8 cellular contexts compared by ENCODE assay signal in the genomic region with DNA sequence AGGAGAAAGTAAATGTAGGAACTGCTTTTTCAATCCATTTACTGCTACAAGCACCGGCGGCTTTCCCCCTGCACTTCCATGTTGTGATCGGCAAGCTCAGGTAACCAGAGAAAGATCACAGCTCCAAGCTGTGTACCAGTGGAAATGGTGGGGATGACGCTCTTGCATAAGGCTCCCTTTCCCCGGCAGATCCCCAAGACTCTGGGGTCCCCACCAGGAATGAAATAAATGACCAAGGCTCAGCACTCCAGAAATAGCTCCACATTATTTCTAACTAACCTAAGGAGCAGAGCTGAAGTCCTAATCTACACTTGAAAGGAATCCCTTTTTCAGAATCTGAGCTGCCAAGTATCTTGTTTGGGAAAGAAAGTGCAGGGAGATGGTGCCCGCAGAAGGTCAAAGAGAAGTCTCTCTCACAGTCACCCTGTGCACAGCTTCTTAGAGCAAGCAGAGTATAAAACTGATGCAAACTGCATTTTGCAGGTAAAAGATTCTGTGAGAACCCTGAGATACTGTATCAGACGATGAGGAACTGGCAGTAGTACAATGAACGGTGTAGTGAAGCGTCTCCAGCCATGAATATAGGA. TPM values are rescaled to one million over a fixed set of nuclear protein-coding genes. Genes with fewer than 3 reads are reported as not detected.
DNase-seq lines count a peak whose midpoint lies in the region; ATAC-seq, FAIRE-seq and TF ChIP-seq lines count a peak whose summit lies in the region.

No MANE protein-coding gene starts in this region.

- H2AFZ ChIP-seq in IMR-90 (replicated peaks; ENCODE audit: low read length, poor library complexity), result peak overlapping the region; percentile 99
- H2AFZ ChIP-seq in GM12878 (ENCODE audit: control insufficient read depth, low read depth, low read length), result no peak overlapping the region

- CTCF ChIA-PET in IMR-90 (lab: Yijun Ruan, JAX) (interaction anchor here (0.7 to 1.7 kb wide), 7 partner anchors 9 to 120 kb away, joined by 3 to 5 read pairs (median 3); partner anchors contain the start of gene SLC25A19), GM12878 (lab: Yijun Ruan, JAX) (interaction anchor here (0.6 to 7.3 kb wide), 20 partner anchors 8 to 433 kb away, joined by 3 to 69 read pairs (median 4); partner anchors contain the start of genes GRB2, MIF4GD and SLC25A19)

- H3K79me2 ChIP-seq in GM12878 (ENCODE audit: control insufficient read depth, insufficient read depth, low read length) (peaks cover 96% of the 10 kb centered on the region), mesendoderm (ENCODE audit: control insufficient read depth, insufficient read depth, low read length) (peaks cover 64% of the 10 kb centered on the region)

- H3K18ac ChIP-seq in IMR-90 (ENCODE audit: low read depth, low read length) (no peak overlapping the region), mesendoderm (ENCODE audit: low read length) (no peak overlapping the region)

- no peak for FAIRE-seq in GM12878 (lab: Jason Lieb, UNC)

- H3K27ac ChIP-seq in IMR-90 (ENCODE audit: insufficient read depth, low read length) (peak overlapping the region; percentile 80), GM12878 (ENCODE audit: control insufficient read depth, insufficient read depth) (peak overlapping the region; percentile 57), mesendoderm (ENCODE audit: low read depth, low read length) (peak overlapping the region; percentile 86)

- no peaks in the 10 kb centered on the region for H3K27me3 ChIP-seq in IMR-90 (ENCODE audit: control insufficient read depth, insufficient read depth, low read length)
- H3K27me3 ChIP-seq in GM12878 (replicated peaks in 1 of 2; ENCODE audit: control insufficient read depth in 2 of 2, insufficient read depth in 2 of 2, low read length in 1 of 2), result no peaks in the 10 kb centered on the region
- no peaks in the 10 kb centered on the region for H3K27me3 ChIP-seq in mesendoderm (ENCODE audit: insufficient read depth, low read length, poor library complexity)

- H2BK15ac ChIP-seq in IMR-90 (ENCODE audit: low read depth, low read length) (no peak overlapping the region), mesendoderm (replicated peaks; ENCODE audit: low read depth) (no peak overlapping the region)

- H2BK120ac ChIP-seq in IMR-90 (ENCODE audit: low read depth, low read length) (peak overlapping the region; percentile 56), mesendoderm (ENCODE audit: low read depth, low read length) (no peak overlapping the region)

- peak overlapping the region; percentile 97 for H3K14ac ChIP-seq in IMR-90 (replicated peaks; ENCODE audit: low read depth, low read length)

- in situ Hi-C loops in IMR-90 (cut with MboI; ENCODE audit: low sequenced_read_pairs), result no loop called here
- in situ Hi-C loops in GM12878 (cut with MboI), result no loop called here

- H4K20me1 ChIP-seq in IMR-90 (ENCODE audit: insufficient read depth, low read length) (peaks cover 55% of the 10 kb centered on the region), GM12878 (ENCODE audit: control insufficient read depth, insufficient read depth) (peaks cover 30% of the 10 kb centered on the region; the same call in 1 of the 2 replicates)

- H3K4ac ChIP-seq in IMR-90 (ENCODE audit: low read depth, low read length) (peak overlapping the region; percentile 95), mesendoderm (ENCODE audit: low read depth, low read length) (no peak overlapping the region)

- H3K9me1 ChIP-seq in IMR-90 (ENCODE audit: insufficient read depth, low read length), result no peaks in the 10 kb centered on the region

- H4K91ac ChIP-seq in IMR-90 (ENCODE audit: insufficient read depth, low read depth, low read length), result peak overlapping the region; percentile 91; the same call in 1 of the 2 replicates

- H3K79me1 ChIP-seq in IMR-90 (ENCODE audit: low read depth in 1 of 2, low read length in 2 of 2) (peaks cover 5 to 68% of the 10 kb centered on the region in 2 experiments), mesendoderm (ENCODE audit: low read length) (peaks cover 16% of the 10 kb centered on the region)

- H4K8ac ChIP-seq in IMR-90 (ENCODE audit: low read depth in 2 of 2, low read length in 2 of 2) (peak overlapping the region; percentile 57 to 88), mesendoderm (ENCODE audit: low read depth, low read length) (no peak overlapping the region)

- no peak for TF ChIP-seq RAD21 in IMR-90 (IDR thresholded peaks at IDR 0.05; ENCODE audit: low read length)
- no peak for TF ChIP-seq RAD21 in GM12878 (IDR thresholded peaks at IDR 0.05; ENCODE audit: insufficient read depth, low read depth, low read length)

- H3K4me1 ChIP-seq in IMR-90 (ENCODE audit: control insufficient read depth, insufficient read depth, low read length) (no peaks in the 10 kb centered on the region; the same call in 1 of the 2 replicates), GM12878 (ENCODE audit: control insufficient read depth, insufficient read depth, low read length) (peaks cover 24% of the 10 kb centered on the region), mesendoderm (ENCODE audit: control insufficient read depth, low read depth, low read length) (peaks cover 3% of the 10 kb centered on the region)

- H3K9me3 ChIP-seq in IMR-90 (ENCODE audit: control insufficient read depth, insufficient read depth, low read length) (no peaks in the 10 kb centered on the region), GM12878 (replicated peaks; ENCODE audit: control insufficient read depth, insufficient read depth, low read length) (no peaks in the 10 kb centered on the region)

- H3K23ac ChIP-seq in IMR-90 (ENCODE audit: low read depth, low read length), result peak overlapping the region; percentile 96
- H3K23ac ChIP-seq in mesendoderm (ENCODE audit: low read length), result no peak overlapping the region

- SMC1A ChIA-PET in GM12878 (lab: Charles Lee; ENCODE audit: uncharacterized antibody, unreplicated experiment), result interaction anchor here (0.6 to 9.6 kb wide), 18 partner anchors 9 to 280 kb away, joined by 3 to 115 read pairs (median 4); partner anchors contain the start of genes GRB2 and SLC25A19

- BruUV-seq in IMR-90 (replicated peaks; lab: Mats Ljungman, UMichigan) (no TSS peak), GM12878 (replicated peaks; lab: Mats Ljungman, UMichigan) (no TSS peak)

- TF ChIP-seq POLR2A in IMR-90 (IDR thresholded peaks at IDR 0.05; ENCODE audit: low read depth, low read length) (no peak), GM12878 (IDR thresholded peaks at IDR 0.05; ENCODE audit: low read depth, low read length) (no peak)

- H3K36me3 ChIP-seq in IMR-90 (ENCODE audit: control insufficient read depth, insufficient read depth, low read length), result no peaks in the 10 kb centered on the region
- H3K36me3 ChIP-seq in GM12878 (ENCODE audit: control insufficient read depth in 2 of 2, insufficient read depth in 2 of 2, low read length in 1 of 2), result peaks cover 3 to 16% of the 10 kb centered on the region in 2 experiments
- no peaks in the 10 kb centered on the region for H3K36me3 ChIP-seq in mesendoderm (ENCODE audit: control insufficient read depth, insufficient read depth, low read length)

- peak overlapping the region; percentile 94 for H2AK5ac ChIP-seq in IMR-90 (ENCODE audit: low read depth, low read length)
- no peak overlapping the region for H2AK5ac ChIP-seq in mesendoderm (ENCODE audit: low read length)

- DNase-seq in IMR-90 (no peak), GM12878 (ENCODE audit: low read depth, low spot score) (no peak), mesendoderm (peak; percentile 13), NCI-H345 treated with DMSO at 0.1 percent for 48 hours (lab: John Stamatoyannopoulos, UW; ENCODE audit: unreplicated experiment) (no peak), mucosa of gallbladder (ENCODE audit: low spot score) (no peak)

- peak overlapping the region; percentile 88 for H3K56ac ChIP-seq in IMR-90 (ENCODE audit: extremely low read depth, insufficient read depth, low read length)
- peak overlapping the region; percentile 95 for H3K56ac ChIP-seq in mesendoderm (ENCODE audit: low read length)

- dilution Hi-C loops in IMR-90 (cut with HindIII; ENCODE audit: low sequenced_read_pairs, unreplicated experiment), result no loop called here

- peak overlapping the region; percentile 77 for H3K4me3 ChIP-seq in IMR-90 (ENCODE audit: insufficient read depth, low read depth, low read length)
- peak overlapping the region; percentile 77 for H3K4me3 ChIP-seq in GM12878
- H3K4me3 ChIP-seq in mesendoderm (ENCODE audit: low read length), result peak overlapping the region; percentile 88

- peak overlapping the region; percentile 85 for H3K9ac ChIP-seq in IMR-90 (ENCODE audit: low read depth, low read length)
- peak overlapping the region; percentile 61 for H3K9ac ChIP-seq in GM12878 (ENCODE audit: control insufficient read depth, insufficient read depth, low read length)
- peak overlapping the region; percentile 84 for H3K9ac ChIP-seq in mesendoderm (ENCODE audit: low read length)

- intact Hi-C loops in IMR-90 (cut with micrococcal nuclease), result no loop called here
- intact Hi-C loops in GM12878 (cut with micrococcal nuclease; ENCODE audit: unreplicated experiment), result no loop called here

- TF ChIP-seq EP300 in GM12878 (IDR thresholded peaks at IDR 0.05; ENCODE audit: borderline replicate concordance in 1 of 2, control insufficient read depth in 1 of 2, low read depth in 2 of 2, low read length in 2 of 2), result no peak

- POLR2A ChIA-PET in IMR-90 (lab: Charles Lee; ENCODE audit: unreplicated experiment) (interaction anchor here (1.0 kb wide), 1 partner anchor 125 kb away, joined by 10 read pairs; no protein-coding TSS in a partner anchor), GM12878 (lab: Charles Lee) (interaction anchor here (0.6 to 5.4 kb wide), 18 partner anchors 9 to 521 kb away, joined by 3 to 44 read pairs (median 4); partner anchors contain the start of genes GRB2, MIF4GD and SLC25A19)

- H4K5ac ChIP-seq in IMR-90 (ENCODE audit: low read depth, low read length) (peak overlapping the region; percentile 55), mesendoderm (ENCODE audit: low read length) (no peak overlapping the region)

- RAD21 ChIA-PET in GM12878 (lab: Charles Lee; ENCODE audit: unreplicated experiment), result interaction anchor here (0.7 to 3.4 kb wide), 18 partner anchors 7 to 154 kb away, joined by 3 to 22 read pairs (median 5); partner anchors contain the start of gene SLC25A19

- H2BK20ac ChIP-seq in IMR-90 (ENCODE audit: low read depth, low read length), result no peak overlapping the region; the same call in 1 of the 2 replicates

- peak overlapping the region; percentile 74 for H2BK5ac ChIP-seq in IMR-90 (ENCODE audit: low read depth, low read length, poor library complexity, severe bottlenecking)
- H2BK5ac ChIP-seq in mesendoderm (ENCODE audit: low read length), result no peak overlapping the region

- TF ChIP-seq CTCF in IMR-90 (conservative IDR thresholded peaks at IDR 0.05; ENCODE audit: low read depth, low read length) (no peak), GM12878 (IDR thresholded peaks at IDR 0.05 in 2 of 3, conservative IDR thresholded peaks at IDR 0.05 in 1 of 3; ENCODE audit: control insufficient read depth in 2 of 3, extremely low read depth in 1 of 3, insufficient read depth in 1 of 3, low read depth in 3 of 3, low read length in 3 of 3) (no peak)

- peak; percentile 21 for ATAC-seq in GM18511 (IDR thresholded peaks at IDR 0.05; ENCODE audit: unreplicated experiment)
- peak; percentile 6; the same call in 1 of the 2 replicates for ATAC-seq in IMR-90 (ENCODE audit: low read depth)
- ATAC-seq in GM12878, result peak; percentile 26
- ATAC-seq in GM18868 (IDR thresholded peaks at IDR 0.05; ENCODE audit: unreplicated experiment), result no peak
- ATAC-seq in HG03025 (IDR thresholded peaks at IDR 0.05; ENCODE audit: low FRiP score, unreplicated experiment), result no peak

- H3K4me2 ChIP-seq in IMR-90 (ENCODE audit: low read depth, low read length) (peak overlapping the region; percentile 87), GM12878 (ENCODE audit: control insufficient read depth, insufficient read depth) (peak overlapping the region; percentile 98), mesendoderm (ENCODE audit: low read length) (peak overlapping the region; percentile 94)

- peak overlapping the region; percentile 88 for H2AK9ac ChIP-seq in IMR-90 (replicated peaks; ENCODE audit: low read depth, low read length, poor library complexity)

- WGBS in IMR-90 (ENCODE audit: extremely low coverage in 2 of 2, insufficient read length in 1 of 2), 2 experiments, result 0% methylated on average over 1 of the region's 9 CpGs; no CpG with 5 or more reads in 1 of the 2 experiments
- 0% methylated on average over 9 of the region's 9 CpGs for WGBS in GM12878 (ENCODE audit: insufficient coverage, insufficient replicate concordance, low lambda C conversion rate, missing lambda C conversion rate)
- no CpG with 5 or more reads among the region's 9 CpGs for WGBS in mesendoderm (ENCODE audit: extremely low coverage, insufficient coverage, low lambda C conversion rate)

RNA-seq across cellular contexts. Expression of gene GRB2, which starts 11.1 kb away (rescaled TPM):
- total RNA-seq in IMR-90 (2012; rRNA removed) (45.0 and 49.3 TPM in 2 replicates), GM12878 (2014; rRNA removed) (161 and 168 TPM in 2 replicates), GM12878 (2014; rRNA removed; fragmentation: Illumina TruSeq; extraction: Trizol) (113 and 118 TPM in 2 replicates), GM12878 (2021) (207 and 214 TPM in 2 replicates), mucosa of gallbladder (94.3 TPM)
- polyA plus RNA-seq in IMR-90 (2012; rRNA removed) (56.9 and 62.1 TPM in 2 replicates), GM12878 (2011; rRNA removed) (133 and 196 TPM in 2 replicates), GM12878 (2014; fragmentation: Illumina TruSeq; extraction: Trizol) (141 and 201 TPM in 2 replicates), GM12878 (2014; fragmentation: Nextera tagmentation; extraction: Ambion mirVana) (100 to 1,000 TPM; 113 to 152 TPM), GM12878 (2014; rRNA removed) (164 and 180 TPM in 2 replicates), GM12878 (2016; fragmentation: Nextera tagmentation; extraction: Ambion mirVana) (100 to 1,000 TPM; 263 to 268 TPM)
- polyA plus RNA-seq in IMR-90 (2012; cell fraction: cytosol; rRNA removed), result 137 and 237 TPM in 2 replicates
- polyA plus RNA-seq in IMR-90 (2012; cell fraction: nucleus; rRNA removed; ENCODE audit: low replicate concordance), result 49.2 and 98.6 TPM in 2 replicates
- 189 and 244 TPM in 2 replicates for total RNA-seq in GM12878 (2013; cell fraction: nucleolus; rRNA removed)
- 75.8 TPM for polyA plus RNA-seq in GM12878 (2011; ENCODE audit: low read depth)
- polyA plus RNA-seq in GM12878 (2011; cell fraction: cytosol; rRNA removed), result 121 and 130 TPM in 2 replicates
- 40.5 and 43.7 TPM in 2 replicates for polyA plus RNA-seq in GM12878 (2011; cell fraction: nucleus; rRNA removed)
- polyA plus RNA-seq in GM12878 (2012), result 118 and 123 TPM in 2 replicates
- polyA minus RNA-seq in GM12878 (2011; rRNA and poly(A)+ RNA removed), result 52.6 and 94.4 TPM in 2 replicates
- polyA minus RNA-seq in GM12878 (2011; cell fraction: cytosol; rRNA and poly(A)+ RNA removed), result 19.2 and 20.6 TPM in 2 replicates
- 31.8 and 65.3 TPM in 2 replicates for polyA minus RNA-seq in GM12878 (2011; cell fraction: nucleus; rRNA and poly(A)+ RNA removed)
- 144 TPM for polyA plus RNA-seq in mesendoderm (2013, experiment 1 of 2)
- 132 TPM for polyA plus RNA-seq in mesendoderm (2013, experiment 2 of 2)

Comparison
In these comparisons a context has a peak if more than half of its experiments do, and no peak if none do; other contexts are left out.
1. ATAC-seq: peak in GM18511 (single experiment), IMR-90 (single experiment) and GM12878 (single experiment); none in GM18868 (single experiment) and HG03025 (single experiment).
2. Peak in every context shown above with its lines, with median percentiles within 50 percentile points of each other: H3K27ac ChIP-seq, H3K4me2 ChIP-seq, H3K4me3 ChIP-seq and H3K9ac ChIP-seq.